17 cellular contexts compared by ENCODE assay signal in the genomic region with DNA sequence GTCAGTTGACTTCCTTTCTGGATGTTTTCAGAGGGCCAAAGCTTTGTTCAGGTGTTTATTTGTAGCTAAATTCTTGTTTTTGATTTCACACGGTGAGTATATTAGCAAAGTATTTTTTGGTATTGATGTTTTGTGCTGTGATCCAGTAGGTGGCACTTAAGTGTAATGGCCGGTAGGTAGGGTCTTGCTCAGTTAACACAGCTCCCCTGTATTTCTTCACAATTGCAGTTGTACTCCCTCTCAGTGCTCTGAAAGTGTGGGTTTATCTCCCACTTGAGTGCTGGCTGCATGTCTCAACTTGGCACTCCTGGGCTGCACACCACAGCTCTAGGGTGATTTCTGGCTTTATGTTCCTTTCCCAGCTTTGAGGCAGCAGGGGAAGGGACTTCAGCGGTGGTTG.
DNase-seq lines count a peak whose midpoint lies in the region; ATAC-seq and TF ChIP-seq lines count a peak whose summit lies in the region.
"Had no signal": no experiment of that assay in that cellular context is flagged by ENCODE, and none has a peak within 500 bp of the region (broad histone marks: within the 10 kb centered on the region; RNA-seq: fewer than 3 reads in every experiment).

No MANE protein-coding gene starts in this region.

- no peaks in the 10 kb centered on the region for H3K23me2 ChIP-seq in H9 (ENCODE audit: insufficient read length, low read depth, low read length, poor library complexity, severe bottlenecking)

- H2BK15ac ChIP-seq in H9 (ENCODE audit: low read depth, low read length) = no peak overlapping the region

- H4K91ac ChIP-seq in H9 (ENCODE audit: insufficient read length, low read depth, low read length) (no peak overlapping the region), trophoblast cell (ENCODE audit: low read depth, low read length) (peak overlapping the region; percentile 48)

- H3K4ac ChIP-seq in H9 (ENCODE audit: low read depth, low read length) (no peak overlapping the region), trophoblast cell (ENCODE audit: low read depth, low read length) (no peak overlapping the region)

- H3K9me3 ChIP-seq in H9 (ENCODE audit: control insufficient read depth, low read depth, low read length) (no peaks in the 10 kb centered on the region), SJSA1 (replicated peaks) (no peaks in the 10 kb centered on the region), trophoblast cell (ENCODE audit: insufficient read depth, low read depth, low read length) (no peaks in the 10 kb centered on the region)

- H3K23ac ChIP-seq in H9 (ENCODE audit: insufficient read length, low read depth, low read length) (no peak overlapping the region), trophoblast cell (ENCODE audit: low read length) (no peak overlapping the region)

- H3T11ph ChIP-seq in H9 (ENCODE audit: low read length) = no peak overlapping the region

- H2BK12ac ChIP-seq in H9 (ENCODE audit: insufficient read length, low read depth, low read length) = no peak overlapping the region
- H2BK12ac ChIP-seq in trophoblast cell (ENCODE audit: low read length) = peak overlapping the region; percentile 67

- H3K4me1 ChIP-seq in H9 (ENCODE audit: insufficient read depth, low read length) (peaks cover 6% of the 10 kb centered on the region), SJSA1 (replicated peaks) (peaks cover 34% of the 10 kb centered on the region), trophoblast cell (ENCODE audit: control insufficient read depth in 1 of 2, insufficient read depth in 2 of 2, low read length in 2 of 2) (peaks cover 7 to 15% of the 10 kb centered on the region in 2 experiments)

- H3K4me1 Mint-ChIP-seq in H9 = peaks cover 23 to 37% of the 10 kb centered on the region in 2 experiments
- H3K4me1 Mint-ChIP-seq in stimulated activated memory B cell treated with anti-CD40 and anti-IgM and Interleukin-4, amounts not matched to agents 10 μg/mL and 1 μg/mL and 100 μg/mL, for 72 hours = no peaks in the 10 kb centered on the region
- H3K4me1 Mint-ChIP-seq in activated T-helper 17 cell treated with anti-CD3 and anti-CD28 coated beads, Interleukin-2, amount 50 U/mL, for 72 hours = no peaks in the 10 kb centered on the region

- no peaks in the 10 kb centered on the region; the same call in 1 of the 2 replicates for H3K27me3 ChIP-seq in H9 (ENCODE audit: insufficient read depth, low read length)
- no peaks in the 10 kb centered on the region for H3K27me3 ChIP-seq in SJSA1 (replicated peaks)
- H3K27me3 ChIP-seq in trophoblast cell (ENCODE audit: insufficient read depth, low read length) = no peaks in the 10 kb centered on the region

- H3K27me3 Mint-ChIP-seq in H9 (ENCODE audit: low read depth) = no peaks in the 10 kb centered on the region
- no peaks in the 10 kb centered on the region for H3K27me3 Mint-ChIP-seq in stimulated activated memory B cell treated with anti-CD40 and anti-IgM and Interleukin-4, amounts not matched to agents 10 μg/mL and 1 μg/mL and 100 μg/mL, for 72 hours
- peaks cover 9% of the 10 kb centered on the region for H3K27me3 Mint-ChIP-seq in activated T-helper 17 cell treated with anti-CD3 and anti-CD28 coated beads, Interleukin-2, amount 50 U/mL, for 72 hours

- H3K27ac ChIP-seq in H9 (ENCODE audit: insufficient read length, low read depth, low read length) (no peak overlapping the region), SJSA1 (peak overlapping the region; percentile 20; the same call in 1 of the 2 replicates), trophoblast cell (ENCODE audit: low read depth, low read length) (no peak overlapping the region)
- H3K27ac ChIP-seq: PC-9 had no signal

- H3K4me3 ChIP-seq in SJSA1 (no peak overlapping the region), fibroblast of the aortic adventitia (ENCODE audit: low read depth, low read length) (no peak overlapping the region), trophoblast cell (ENCODE audit: low read depth, low read length) (no peak overlapping the region)
- H3K4me3 ChIP-seq: PC-9 had no signal

- H3K79me2 ChIP-seq in H9 (ENCODE audit: insufficient read depth, low read length) (no peaks in the 10 kb centered on the region), trophoblast cell (ENCODE audit: control insufficient read depth, insufficient read depth, low read length, poor library complexity) (no peaks in the 10 kb centered on the region)

- H2BK120ac ChIP-seq in H9 (ENCODE audit: low read depth, low read length, poor library complexity, severe bottlenecking) (no peak overlapping the region), trophoblast cell (ENCODE audit: insufficient read depth, low read length, poor library complexity) (peak overlapping the region; percentile 36)

- H2AK5ac ChIP-seq in H9 (ENCODE audit: insufficient read length, low read length) (no peak overlapping the region), trophoblast cell (ENCODE audit: low read length) (no peak overlapping the region)

- H3K9ac ChIP-seq in H9 (ENCODE audit: extremely low read depth, insufficient read length, low read length) (no peak overlapping the region), trophoblast cell (ENCODE audit: low read length) (no peak overlapping the region)

- H3K14ac ChIP-seq in H9 (ENCODE audit: insufficient read depth, low read length) (no peak overlapping the region), trophoblast cell (ENCODE audit: low read length) (peak overlapping the region; percentile 24)

- no peaks in the 10 kb centered on the region for H3K9me3 Mint-ChIP-seq in H9
- peaks cover 10% of the 10 kb centered on the region for H3K9me3 Mint-ChIP-seq in stimulated activated memory B cell treated with anti-CD40 and anti-IgM and Interleukin-4, amounts not matched to agents 10 μg/mL and 1 μg/mL and 100 μg/mL, for 72 hours
- no peaks in the 10 kb centered on the region for H3K9me3 Mint-ChIP-seq in activated T-helper 17 cell treated with anti-CD3 and anti-CD28 coated beads, Interleukin-2, amount 50 U/mL, for 72 hours

- H3K36me3 Mint-ChIP-seq in H9 (ENCODE audit: insufficient read depth in 1 of 3, low read depth in 3 of 3) = no peaks in the 10 kb centered on the region
- H3K36me3 Mint-ChIP-seq in stimulated activated memory B cell treated with anti-CD40 and anti-IgM and Interleukin-4, amounts not matched to agents 10 μg/mL and 1 μg/mL and 100 μg/mL, for 72 hours = no peaks in the 10 kb centered on the region
- no peaks in the 10 kb centered on the region for H3K36me3 Mint-ChIP-seq in activated T-helper 17 cell treated with anti-CD3 and anti-CD28 coated beads, Interleukin-2, amount 50 U/mL, for 72 hours (ENCODE audit: low read depth)

- H3K56ac ChIP-seq in H9 (ENCODE audit: insufficient read length, low read depth, low read length) = no peak overlapping the region

- peaks cover 3% of the 10 kb centered on the region for H4K20me1 ChIP-seq in H9 (ENCODE audit: control insufficient read depth, insufficient read depth, insufficient read length)

- TF ChIP-seq CTCF in H9 (conservative IDR thresholded peaks at IDR 0.05) (no peak; the same call in 2 of the 3 replicates), fibroblast of the aortic adventitia (IDR thresholded peaks at IDR 0.05; ENCODE audit: insufficient read depth, low read length) (no peak)

- H3K18ac ChIP-seq in H9 (ENCODE audit: insufficient read length, low read depth, low read length) (no peak overlapping the region), trophoblast cell (ENCODE audit: low read length) (peak overlapping the region; percentile 21)

- peak overlapping the region; percentile 41 for H2AFZ ChIP-seq in H9 (ENCODE audit: low read length)
- H2AFZ ChIP-seq in trophoblast cell (ENCODE audit: insufficient read depth, low read length, poor library complexity) = peak overlapping the region; percentile 6
- H2AFZ ChIP-seq: PC-9 had no signal

- no peak overlapping the region for H4K8ac ChIP-seq in H9 (replicated peaks; ENCODE audit: insufficient read length, low read depth, low read length)
- H4K8ac ChIP-seq in trophoblast cell (ENCODE audit: low read depth, low read length) = no peak overlapping the region

- H2BK5ac ChIP-seq in H9 (ENCODE audit: insufficient read length, low read length) (no peak overlapping the region), trophoblast cell (ENCODE audit: low read depth, low read length, poor library complexity) (peak overlapping the region; percentile 1)

- DNase-seq in H9 = no peak
- DNase-seq in SJSA1 (ENCODE audit: low read depth in 1 of 2, low spot score in 2 of 2) = no peak
- DNase-seq in fibroblast of the aortic adventitia (ENCODE audit: low read depth) = peak; percentile 34
- DNase-seq in trophoblast cell = no peak
- DNase-seq in HUDEP-2 (lab: John Stamatoyannopoulos, UW; ENCODE audit: unreplicated experiment in 76 of 76) = no peak
- no peak for DNase-seq in NCI-H526 treated with DMSO at 0.1 percent for 48 hours (lab: John Stamatoyannopoulos, UW)
- DNase-seq: activated CD8-positive, alpha-beta memory T cell treated with anti-CD3 and anti-CD28 coated beads for 24 hours; activated effector memory CD4-positive, alpha-beta T cell treated with Interleukin-2 at 50 U/mL for 16 hours; effector CD4-positive, alpha-beta T cell; naive thymus-derived CD8-positive, alpha-beta T cell; NCI-H1092 treated with DMSO at 0.1 percent for 48 hours; NCI-H446; stimulated activated CD4-positive, alpha-beta T cell treated with anti-CD3 and anti-CD28 coated beads, Interleukin-2, amount 100 ng/mL, for 24 hours had no signal

- H2BK20ac ChIP-seq in H9 (ENCODE audit: low read depth, low read length, poor library complexity, severe bottlenecking) = no peak overlapping the region

- H4K5ac ChIP-seq in H9 (ENCODE audit: insufficient read length, low read depth, low read length) = no peak overlapping the region

- no peak for ATAC-seq in stimulated activated memory B cell treated with anti-CD40 and anti-IgM and Interleukin-4, amounts not matched to agents 10 μg/mL and 1 μg/mL and 100 μg/mL, for 72 hours
- ATAC-seq in activated T-helper 17 cell treated with anti-CD3 and anti-CD28 coated beads, Interleukin-2, amount 50 U/mL, for 72 hours (replicated peaks) = no peak
- ATAC-seq: naive thymus-derived CD8-positive, alpha-beta T cell had no signal

- no peak overlapping the region for H3K4me2 ChIP-seq in H9 (ENCODE audit: insufficient read depth, insufficient read length, low read length)
- H3K4me2 ChIP-seq in trophoblast cell (ENCODE audit: low read length) = no peak overlapping the region
- H3K4me2 ChIP-seq: PC-9 had no signal

- H4K12ac ChIP-seq in trophoblast cell (ENCODE audit: low read depth, low read length) = no peak overlapping the region

- no peak overlapping the region for H3K4me3 Mint-ChIP-seq in H9
- no peak overlapping the region for H3K4me3 Mint-ChIP-seq in stimulated activated memory B cell treated with anti-CD40 and anti-IgM and Interleukin-4, amounts not matched to agents 10 μg/mL and 1 μg/mL and 100 μg/mL, for 72 hours
- no peak overlapping the region for H3K4me3 Mint-ChIP-seq in activated T-helper 17 cell treated with anti-CD3 and anti-CD28 coated beads, Interleukin-2, amount 50 U/mL, for 72 hours
- H3K4me3 Mint-ChIP-seq: brain; naive thymus-derived CD8-positive, alpha-beta T cell had no signal

- no peaks in the 10 kb centered on the region for H3K79me1 ChIP-seq in H9 (ENCODE audit: insufficient read depth, low read depth, low read length, poor library complexity, severe bottlenecking)
- H3K79me1 ChIP-seq in trophoblast cell (ENCODE audit: low read length) = peaks cover 2% of the 10 kb centered on the region

- H3K36me3 ChIP-seq in SJSA1 (no peaks in the 10 kb centered on the region), trophoblast cell (ENCODE audit: control insufficient read depth in 1 of 2, insufficient read depth in 2 of 2, low read length in 2 of 2) (no peaks in the 10 kb centered on the region)

- H3K27ac Mint-ChIP-seq in H9 = 0 out of 7 replicates have a peak overlapping the region, but pooled peaks of 1 of the 3 experiments have one; percentile 9
- no peak overlapping the region for H3K27ac Mint-ChIP-seq in stimulated activated memory B cell treated with anti-CD40 and anti-IgM and Interleukin-4, amounts not matched to agents 10 μg/mL and 1 μg/mL and 100 μg/mL, for 72 hours
- H3K27ac Mint-ChIP-seq in activated T-helper 17 cell treated with anti-CD3 and anti-CD28 coated beads, Interleukin-2, amount 50 U/mL, for 72 hours = no peak overlapping the region
- H3K27ac Mint-ChIP-seq: brain had no signal

- no CpG with 5 or more reads among the region's 3 CpGs for WGBS in H9 (ENCODE audit: extremely low coverage, insufficient read length, low lambda C conversion rate)
- WGBS in trophoblast cell (ENCODE audit: extremely low coverage, insufficient coverage, insufficient read length) = no CpG with 5 or more reads among the region's 3 CpGs
